10 cellular contexts compared by ENCODE assay signal in genomic region chr4:165330666-165331065, GRCh38. TPM values are rescaled to one million over a fixed set of nuclear protein-coding genes. Genes with fewer than 3 reads are reported as not detected.
DNase-seq lines count a peak whose midpoint lies in the region; ATAC-seq and TF ChIP-seq lines count a peak whose summit lies in the region.
"Had no signal": no experiment of that assay in that cellular context is flagged by ENCODE, and none has a peak within 500 bp of the region (broad histone marks: within the 10 kb centered on the region; RNA-seq: fewer than 3 reads in every experiment).

No MANE protein-coding gene starts in this region.

- BruUV-seq in Calu3 (replicated peaks; lab: Mats Ljungman, UMichigan), result no TSS peak

- peaks cover 90% of the 10 kb centered on the region for H3K79me2 ChIP-seq in Loucy (ENCODE audit: insufficient read depth, low read length)

- H3K4me1 ChIP-seq in Loucy (ENCODE audit: insufficient read depth, low read length, poor library complexity, severe bottlenecking) (peaks cover 71% of the 10 kb centered on the region), heart right ventricle (peaks cover 2 to 35% (median 18%) of the 10 kb centered on the region in 9 donors)

- peak overlapping the region; percentile 38 for H3K27ac Mint-ChIP-seq in Calu3 (ENCODE audit: unreplicated experiment)
- H3K27ac Mint-ChIP-seq in central memory CD8-positive, alpha-beta T cell (ENCODE audit: low read depth), result peak overlapping the region; percentile 76
- peak overlapping the region; percentile 71 for H3K27ac Mint-ChIP-seq in memory B cell
- no peak overlapping the region for H3K27ac Mint-ChIP-seq in T-cell

- peaks cover 23% of the 10 kb centered on the region for H3K36me3 ChIP-seq in Loucy (ENCODE audit: insufficient read depth, low read length)
- H3K36me3 ChIP-seq in heart right ventricle, result peaks cover 0 to 29% (median 0%) of the 10 kb centered on the region in 9 donors

- H3K4me2 ChIP-seq in Loucy (ENCODE audit: low read depth, low read length, poor library complexity, severe bottlenecking), result peak overlapping the region; percentile 97

- H3K9me3 ChIP-seq in Loucy (ENCODE audit: insufficient read depth, low read depth, low read length) (no peaks in the 10 kb centered on the region), heart right ventricle (no peaks in the 10 kb centered on the region)

- H3K9ac ChIP-seq in Loucy (ENCODE audit: low read depth, low read length, poor library complexity, severe bottlenecking), result peak overlapping the region; percentile 95

- peak overlapping the region; percentile 93 for H3K4me3 ChIP-seq in Loucy (ENCODE audit: low read length, poor library complexity, severe bottlenecking)
- no peak overlapping the region for H3K4me3 ChIP-seq in heart right ventricle

- H3K27me3 ChIP-seq in Loucy (ENCODE audit: insufficient read depth, low read length, poor library complexity, severe bottlenecking) (no peaks in the 10 kb centered on the region), heart right ventricle (no peaks in the 10 kb centered on the region)

- no peaks in the 10 kb centered on the region for H3F3A ChIP-seq in Loucy (ENCODE audit: low read depth)

- peaks cover 35% of the 10 kb centered on the region for H3K4me1 Mint-ChIP-seq in Calu3 (ENCODE audit: low read depth, unreplicated experiment)
- peaks cover 42% of the 10 kb centered on the region for H3K4me1 Mint-ChIP-seq in central memory CD8-positive, alpha-beta T cell
- peaks cover 30% of the 10 kb centered on the region for H3K4me1 Mint-ChIP-seq in memory B cell
- peaks cover 43 to 48% (median 45%) of the 10 kb centered on the region in 3 donors for H3K4me1 Mint-ChIP-seq in T-cell

- TF ChIP-seq CTCF in Calu3 (IDR thresholded peaks at IDR 0.05; ENCODE audit: unreplicated experiment) (no peak), Loucy (conservative IDR thresholded peaks at IDR 0.05; ENCODE audit: low read length) (no peak), heart right ventricle (IDR thresholded peaks at IDR 0.05) (no peak)

- H4K20me1 ChIP-seq in Loucy (ENCODE audit: insufficient read depth, low read length, poor library complexity, severe bottlenecking), result peaks cover 80% of the 10 kb centered on the region

- H3K27me3 Mint-ChIP-seq in Calu3 (ENCODE audit: unreplicated experiment), result no peaks in the 10 kb centered on the region
- no peaks in the 10 kb centered on the region for H3K27me3 Mint-ChIP-seq in central memory CD8-positive, alpha-beta T cell
- H3K27me3 Mint-ChIP-seq in memory B cell, result no peaks in the 10 kb centered on the region
- no peaks in the 10 kb centered on the region for H3K27me3 Mint-ChIP-seq in T-cell

- no peak for ATAC-seq in central memory CD8-positive, alpha-beta T cell (replicated peaks; ENCODE audit: extremely low read depth, poor library complexity, severe bottlenecking)
- ATAC-seq in memory B cell (ENCODE audit: low read depth) (no peak), heart right ventricle (no peak), T-cell (replicated peaks in 1 of 4) (no peak)

- CTCF ChIA-PET in Calu3 (lab: Charles Lee) (no interaction called here), T-cell (lab: Charles Lee) (interaction anchor here in 1 of 2 donors (0.7 kb wide), 1 partner anchor 200 kb away, joined by 3 read pairs; no protein-coding TSS in a partner anchor)

- H3K9me2 ChIP-seq in Loucy (replicated peaks; ENCODE audit: low read depth, low read length), result no peaks in the 10 kb centered on the region

- no peak overlapping the region for H3K27ac ChIP-seq in heart right ventricle

- WGBS in heart right ventricle, 2 donors, result 90 to 91% methylated on average over 5 of the region's 5 CpGs

- POLR2A ChIA-PET in T-cell (lab: Charles Lee), result interaction anchor here in 1 of 2 donors (0.6 kb wide), 1 partner anchor 130 kb away, joined by 3 read pairs; no protein-coding TSS in a partner anchor

- DNase-seq in Calu3, result no peak
- no peak for DNase-seq in central memory CD8-positive, alpha-beta T cell (ENCODE audit: low spot score in 2 of 2)
- no peak for DNase-seq in memory B cell (ENCODE audit: low spot score in 2 of 2)
- no peak for DNase-seq in glomerular visceral epithelial cell (ENCODE audit: extremely low spot score)
- DNase-seq in heart right ventricle, result no peak
- no peak for DNase-seq in T-cell
- DNase-seq in NAMALWA (ENCODE audit: low spot score), result no peak
- DNase-seq: NCI-H1092 treated with DMSO at 0.1 percent for 48 hours, posterior cingulate gyrus had no signal

- no peaks in the 10 kb centered on the region for H3K9me3 Mint-ChIP-seq in Calu3 (ENCODE audit: low read depth, unreplicated experiment)
- no peaks in the 10 kb centered on the region for H3K9me3 Mint-ChIP-seq in central memory CD8-positive, alpha-beta T cell
- no peaks in the 10 kb centered on the region for H3K9me3 Mint-ChIP-seq in memory B cell
- no peaks in the 10 kb centered on the region for H3K9me3 Mint-ChIP-seq in T-cell

- H3K36me3 Mint-ChIP-seq in Calu3 (ENCODE audit: insufficient read depth, unreplicated experiment) (peaks cover 38% of the 10 kb centered on the region), memory B cell (peaks cover 20% of the 10 kb centered on the region), T-cell (peaks cover 27% of the 10 kb centered on the region)
- peaks cover 11% of the 10 kb centered on the region for H3K36me3 Mint-ChIP-seq in central memory CD8-positive, alpha-beta T cell (ENCODE audit: insufficient read depth)

- H2AFZ ChIP-seq in Loucy (ENCODE audit: low read length), result no peak overlapping the region

- no peak overlapping the region for H3K4me3 Mint-ChIP-seq in Calu3 (ENCODE audit: low read depth, unreplicated experiment)
- H3K4me3 Mint-ChIP-seq in central memory CD8-positive, alpha-beta T cell, result no peak overlapping the region
- no peak overlapping the region for H3K4me3 Mint-ChIP-seq in memory B cell
- no peak overlapping the region for H3K4me3 Mint-ChIP-seq in T-cell

- intact Hi-C loops in Calu3 (cut with micrococcal nuclease; ENCODE audit: unreplicated experiment) (no loop called here), heart right ventricle (cut with DNase I) (no loop called here)

RNA-seq across cellular contexts. Expression of gene MSMO1, which starts 3.2 kb away (rescaled TPM):
- total RNA-seq in Calu3 (2022) (93.6 and 111 TPM in 2 replicates), heart right ventricle (10 to 100 TPM in 2 of 10 donors, 1 to 10 TPM in 8; 5.9 to 11.9 (median 9.0) TPM), T-cell (10 to 100 TPM; 11.2 to 25.2 (median 20.6) TPM)
- polyA plus RNA-seq in heart right ventricle, result 10 to 100 TPM in 1 of 2 donors, 1 to 10 TPM in 1; 3.7 to 15.1 TPM

RNA-seq across cellular contexts. Expression of gene CPE, which starts 48.1 kb away (rescaled TPM):
- 4.1 and 4.7 TPM in 2 replicates for total RNA-seq in Calu3 (2022)
- total RNA-seq in heart right ventricle, result 10 to 100 TPM; 16.9 to 57.6 (median 28.1) TPM
- polyA plus RNA-seq in heart right ventricle, result 10 to 100 TPM; 20.4 to 25.7 TPM
- total RNA-seq in T-cell, result under 1 TPM in 2 of 5 donors, not detected in 3; 0.13 to 0.16 TPM

Comparison
In these comparisons a context has a peak if more than half of its experiments do, and no peak if none do; other contexts are left out.
1. H3K27ac Mint-ChIP-seq: peak in Calu3 (single experiment), central memory CD8-positive, alpha-beta T cell (single experiment) and memory B cell (single experiment); none in T-cell (0 of 2).